1 cellular context compared by ENCODE assay signal in the genomic region with DNA sequence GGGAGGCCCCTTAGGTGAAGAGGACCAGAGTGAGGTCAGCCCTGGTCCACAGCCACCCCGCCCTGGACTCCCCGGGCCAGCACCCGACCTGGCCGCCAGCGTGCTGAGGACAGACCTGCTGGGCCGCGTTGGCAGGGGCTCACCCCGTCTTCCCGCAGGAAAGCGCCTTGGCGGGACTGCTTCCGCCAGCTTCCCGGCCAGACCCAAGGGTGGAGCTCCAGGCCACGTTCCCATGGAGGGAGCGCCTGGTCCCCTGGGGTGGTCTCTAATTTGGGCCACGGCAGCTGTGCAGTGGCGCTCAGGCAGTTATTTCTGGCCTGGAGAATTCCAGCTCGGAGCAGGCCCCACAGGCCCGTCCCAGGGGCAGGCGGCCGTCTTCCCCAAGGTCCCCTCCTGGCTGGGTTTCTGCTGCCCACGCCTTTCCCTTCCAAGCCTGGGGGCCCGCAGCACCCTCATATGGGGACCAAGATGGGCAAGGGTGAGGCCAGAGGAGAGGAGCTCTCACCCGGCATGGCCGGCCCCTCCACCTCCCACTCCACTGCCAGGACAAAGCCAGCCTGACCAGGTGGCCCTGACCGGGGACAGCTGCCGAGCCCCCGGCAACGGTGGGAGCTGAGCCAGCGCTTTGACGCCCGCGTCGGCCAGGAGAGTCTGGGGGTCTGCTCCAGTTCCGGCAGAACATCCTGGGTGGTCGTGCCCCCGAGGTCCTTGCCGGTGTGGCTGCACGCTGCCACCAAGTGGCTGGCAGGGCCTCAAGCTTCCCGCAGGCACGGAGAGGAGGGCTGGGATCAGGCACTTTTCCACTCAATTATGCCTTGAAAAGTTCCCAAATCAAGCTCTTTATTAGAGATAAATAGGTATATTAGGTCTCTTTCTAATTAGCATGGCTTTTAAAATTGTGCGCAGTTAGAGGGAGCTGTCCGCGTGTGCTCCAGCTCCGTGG.
TF ChIP-seq lines count a peak whose summit lies in the region.

No MANE protein-coding gene starts in this region.

TF ChIP-seq in IMR-90, 13 proteins besides CTCF, POLR2A, EP300 and RAD21 (continued from another document):
- TF ChIP-seq, protein P1, sequence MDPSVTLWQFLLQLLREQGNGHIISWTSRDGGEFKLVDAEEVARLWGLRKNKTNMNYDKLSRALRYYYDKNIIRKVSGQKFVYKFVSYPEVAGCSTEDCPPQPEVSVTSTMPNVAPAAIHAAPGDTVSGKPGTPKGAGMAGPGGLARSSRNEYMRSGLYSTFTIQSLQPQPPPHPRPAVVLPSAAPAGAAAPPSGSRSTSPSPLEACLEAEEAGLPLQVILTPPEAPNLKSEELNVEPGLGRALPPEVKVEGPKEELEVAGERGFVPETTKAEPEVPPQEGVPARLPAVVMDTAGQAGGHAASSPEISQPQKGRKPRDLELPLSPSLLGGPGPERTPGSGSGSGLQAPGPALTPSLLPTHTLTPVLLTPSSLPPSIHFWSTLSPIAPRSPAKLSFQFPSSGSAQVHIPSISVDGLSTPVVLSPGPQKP (IDR thresholded peaks at IDR 0.05; ENCODE audit: borderline replicate concordance, low read depth, low read length): no peak
- TF ChIP-seq MAZ (IDR thresholded peaks at IDR 0.05; ENCODE audit: borderline replicate concordance, low read depth, low read length): no peak
- TF ChIP-seq MXI1 (IDR thresholded peaks at IDR 0.05; ENCODE audit: borderline replicate concordance, low read depth, low read length): no peak
- TF ChIP-seq RCOR1 (IDR thresholded peaks at IDR 0.05; ENCODE audit: insufficient replicate concordance, low read length): no peak
- TF ChIP-seq, protein P2, sequence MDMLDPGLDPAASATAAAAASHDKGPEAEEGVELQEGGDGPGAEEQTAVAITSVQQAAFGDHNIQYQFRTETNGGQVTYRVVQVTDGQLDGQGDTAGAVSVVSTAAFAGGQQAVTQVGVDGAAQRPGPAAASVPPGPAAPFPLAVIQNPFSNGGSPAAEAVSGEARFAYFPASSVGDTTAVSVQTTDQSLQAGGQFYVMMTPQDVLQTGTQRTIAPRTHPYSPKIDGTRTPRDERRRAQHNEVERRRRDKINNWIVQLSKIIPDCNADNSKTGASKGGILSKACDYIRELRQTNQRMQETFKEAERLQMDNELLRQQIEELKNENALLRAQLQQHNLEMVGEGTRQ (IDR thresholded peaks at IDR 0.05; ENCODE audit: low read depth, low read length): no peak
- TF ChIP-seq NFE2L2 (IDR thresholded peaks at IDR 0.05; ENCODE audit: low read depth, low read length): no peak
- TF ChIP-seq CEBPB (IDR thresholded peaks at IDR 0.05; ENCODE audit: low read depth, low read length): no peak
